Comparison of ENCODE assay signal across 24 cellular contexts in genomic region chr9:116476002-116476401, GRCh38.
"Had no signal": no experiment of that assay in that cellular context is flagged by ENCODE, and none has a peak within 500 bp of the region (broad histone marks: within the 10 kb centered on the region; RNA-seq: fewer than 3 reads in every experiment).

No MANE protein-coding gene starts in this region.

- H3K27me3 ChIP-seq: hepatocyte, ovary, right atrium auricular region, right lobe of liver, stomach, testis, thyroid gland, transverse colon, upper lobe of left lung had no signal

- H3K79me2 ChIP-seq: hepatocyte had no signal

- H3K27ac Mint-ChIP-seq: naive B cell; natural killer cell; nephron progenitor cell; progenitor cell of endocrine pancreas; stimulated activated naive B cell treated with anti-CD40 and anti-IgM and Interleukin-4, amounts not matched to agents 10 μg/mL and 1 μg/mL and 100 μg/mL, for 72 hours had no signal

- H3K9me3 Mint-ChIP-seq: mesothelial cell of epicardium; nephron progenitor cell; stimulated activated naive B cell treated with anti-CD40 and anti-IgM and Interleukin-4, amounts not matched to agents 10 μg/mL and 1 μg/mL and 100 μg/mL, for 72 hours had no signal

- DNase-seq: islet precursor cell; left ventricle myocardium inferior; mesendoderm; naive B cell; natural killer cell; nephron progenitor cell; ovary; right lobe of liver; stimulated activated CD4-positive, alpha-beta T cell treated with anti-CD3 and anti-CD28 coated beads, Interleukin-12 subunit alpha, Interleukin-12 subunit beta, amount 100 ng/mL, for 4 hours; stimulated activated CD4-positive, alpha-beta T cell treated with anti-CD3 and anti-CD28 coated beads, Interleukin-15, amount 100 ng/mL, for 24 hours; stimulated activated CD4-positive, alpha-beta T cell treated with anti-CD3 and anti-CD28 coated beads, Interleukin-2, amount 100 ng/mL, for 24 hours; stimulated activated CD4-positive, alpha-beta T cell treated with anti-CD3 and anti-CD28 coated beads, Interleukin-4, amount 100 ng/mL, for 1 hour; stimulated activated naive B cell treated with anti-CD40 and anti-IgM and Interleukin-4, amounts not matched to agents 10 μg/mL and 1 μg/mL and 100 μg/mL, for 72 hours; stimulated activated naive CD8-positive, alpha-beta T cell treated with anti-CD3 and anti-CD28 coated beads, Interleukin-15, Interleukin-2, amounts not matched to agents 100 U/mL and 50 U/mL, for 24 hours; stomach; testis; thyroid gland; transverse colon; upper lobe of left lung had no signal

- H3K4me2 ChIP-seq: hepatocyte had no signal

- H3K4me3 ChIP-seq: hepatocyte, lung, ovary, right atrium auricular region, right lobe of liver, stomach, testis, thyroid gland, transverse colon, upper lobe of left lung had no signal

- H3K4me3 Mint-ChIP-seq: mesothelial cell of epicardium; naive B cell; natural killer cell; nephron progenitor cell; stimulated activated naive B cell treated with anti-CD40 and anti-IgM and Interleukin-4, amounts not matched to agents 10 μg/mL and 1 μg/mL and 100 μg/mL, for 72 hours had no signal

- H3K4me1 ChIP-seq: right lobe of liver, upper lobe of left lung had no signal

- H3K9me3 ChIP-seq: left ventricle myocardium inferior, ovary, right atrium auricular region, right lobe of liver, stomach, testis, thyroid gland, transverse colon, upper lobe of left lung had no signal

- H3K27me3 Mint-ChIP-seq: naive B cell; stimulated activated naive B cell treated with anti-CD40 and anti-IgM and Interleukin-4, amounts not matched to agents 10 μg/mL and 1 μg/mL and 100 μg/mL, for 72 hours had no signal

- H3K4me1 Mint-ChIP-seq: natural killer cell; stimulated activated naive B cell treated with anti-CD40 and anti-IgM and Interleukin-4, amounts not matched to agents 10 μg/mL and 1 μg/mL and 100 μg/mL, for 72 hours had no signal

- H3K27ac ChIP-seq: right lobe of liver, transverse colon, upper lobe of left lung had no signal

- H3K36me3 ChIP-seq: left ventricle myocardium inferior, ovary, right atrium auricular region, right lobe of liver, stomach, thyroid gland, transverse colon, upper lobe of left lung had no signal

- H2AFZ ChIP-seq: hepatocyte had no signal

- H3K36me3 Mint-ChIP-seq: mesothelial cell of epicardium, natural killer cell had no signal
